ENCODE assay signal across 8 cellular contexts in genomic region chr11:64284048-64284961, GRCh38. TPM values are rescaled to one million over a fixed set of nuclear protein-coding genes. Genes with fewer than 3 reads are reported as not detected.
DNase-seq lines count a peak whose midpoint lies in the region; ATAC-seq and TF ChIP-seq lines count a peak whose summit lies in the region.

Gene BAD (minus strand): TSS chr11:64284665. CDS start chr11:64284368, 297 bp downstream.

- 0 out of 2 replicates have a peak, but pooled peaks have one; percentile 6 for TF ChIP-seq CTCF in GM12874 (IDR thresholded peaks at IDR 0.05; ENCODE audit: insufficient read depth, low read depth, low read length)
- no peak for TF ChIP-seq CTCF in ovary (IDR thresholded peaks at IDR 0.05)

- H3K27ac ChIP-seq in ovary (peak within 1 kb of the TSS; percentile 83 to 96), thymus (ENCODE audit: low read depth) (peak within 1 kb of the TSS; percentile 81)

- H3K4me1 ChIP-seq in ovary (ENCODE audit: insufficient read depth): peaks cover 11% of the 10 kb centered on the region
- H3K4me1 ChIP-seq in thymus (ENCODE audit: control insufficient read depth, insufficient read depth, low read length): peaks cover 14% of the 10 kb centered on the region

- no peak for TF ChIP-seq EP300 in ovary (IDR thresholded peaks at IDR 0.05)

- peak; percentile 69 for TF ChIP-seq POLR2A in ovary (IDR thresholded peaks at IDR 0.05)

- intact Hi-C loops in head of caudate nucleus (cut with DNase I) (loop anchor here (2.0 kb wide), 1 partner anchor 14 kb away; no protein-coding TSS in a partner anchor), ovary (cut with DNase I) (loop anchor here in 2 of 4 donors (2.0 to 10.0 kb wide), 3 partner anchors 14 to 1780 kb away; partner anchors contain the start of gene ESRRA (in 1 of the 2))

- ATAC-seq in HG02763 (IDR thresholded peaks at IDR 0.05; ENCODE audit: unreplicated experiment): peak; percentile 72

- WGBS in ovary, 3 donors: 2 to 7% (median 2%) methylated on average over 19 to 44 of the region's 44 CpGs
- WGBS in thymus: 6% methylated on average over 44 of the region's 44 CpGs

- H3K9me3 ChIP-seq in ovary: no peaks in the 10 kb centered on the region
- H3K9me3 ChIP-seq in thymus (ENCODE audit: control insufficient read depth): no peaks in the 10 kb centered on the region

- H3K27me3 ChIP-seq in ovary (no peaks in the 10 kb centered on the region), thymus (ENCODE audit: control insufficient read depth, insufficient read depth) (no peaks in the 10 kb centered on the region)

- H3K36me3 ChIP-seq in ovary (no peaks in the 10 kb centered on the region), thymus (ENCODE audit: control insufficient read depth, insufficient read depth) (peaks cover 21% of the 10 kb centered on the region)

- H3K4me3 ChIP-seq in ovary (peak within 1 kb of the TSS; percentile 82), thymus (ENCODE audit: low read length) (peak within 1 kb of the TSS; percentile 73)

- DNase-seq in NCI-H1417 treated with DMSO at 0.1 percent for 48 hours (lab: John Stamatoyannopoulos, UW) (peak; percentile 69), SW 1271 (lab: John Stamatoyannopoulos, UW) (peak; percentile 78 to 89), head of caudate nucleus (peak; percentile 97 to 99 (median 98)), ovary (peak; percentile 94 to 98 (median 96))
- peak; percentile 79 for DNase-seq in activated naive CD8-positive, alpha-beta T cell treated with anti-CD3 and anti-CD28 coated beads, Interleukin-2, amount 50 U/mL, for 16 hours (ENCODE audit: low read depth, low spot score)

RNA-seq across cellular contexts. Expression of gene BAD, which starts in this region (rescaled TPM):
- 100 to 1,000 TPM in 1 of 7 donors, 10 to 100 TPM in 6; 54.8 to 125 (median 63.6) TPM for total RNA-seq in ovary
- polyA plus RNA-seq in ovary (10 to 100 TPM in 1 of 2 donors, 1 to 10 TPM in 1; 3.4 to 81.9 TPM), thymus (64.1 TPM)

Comparison
In these comparisons a context has a peak if more than half of its experiments do, and no peak if none do; other contexts are left out.
1. Peak in every context shown above with its lines: DNase-seq, ATAC-seq, H3K4me3 ChIP-seq and H3K27ac ChIP-seq.